ENCODE assay signal across 18 cellular contexts in the genomic region with DNA sequence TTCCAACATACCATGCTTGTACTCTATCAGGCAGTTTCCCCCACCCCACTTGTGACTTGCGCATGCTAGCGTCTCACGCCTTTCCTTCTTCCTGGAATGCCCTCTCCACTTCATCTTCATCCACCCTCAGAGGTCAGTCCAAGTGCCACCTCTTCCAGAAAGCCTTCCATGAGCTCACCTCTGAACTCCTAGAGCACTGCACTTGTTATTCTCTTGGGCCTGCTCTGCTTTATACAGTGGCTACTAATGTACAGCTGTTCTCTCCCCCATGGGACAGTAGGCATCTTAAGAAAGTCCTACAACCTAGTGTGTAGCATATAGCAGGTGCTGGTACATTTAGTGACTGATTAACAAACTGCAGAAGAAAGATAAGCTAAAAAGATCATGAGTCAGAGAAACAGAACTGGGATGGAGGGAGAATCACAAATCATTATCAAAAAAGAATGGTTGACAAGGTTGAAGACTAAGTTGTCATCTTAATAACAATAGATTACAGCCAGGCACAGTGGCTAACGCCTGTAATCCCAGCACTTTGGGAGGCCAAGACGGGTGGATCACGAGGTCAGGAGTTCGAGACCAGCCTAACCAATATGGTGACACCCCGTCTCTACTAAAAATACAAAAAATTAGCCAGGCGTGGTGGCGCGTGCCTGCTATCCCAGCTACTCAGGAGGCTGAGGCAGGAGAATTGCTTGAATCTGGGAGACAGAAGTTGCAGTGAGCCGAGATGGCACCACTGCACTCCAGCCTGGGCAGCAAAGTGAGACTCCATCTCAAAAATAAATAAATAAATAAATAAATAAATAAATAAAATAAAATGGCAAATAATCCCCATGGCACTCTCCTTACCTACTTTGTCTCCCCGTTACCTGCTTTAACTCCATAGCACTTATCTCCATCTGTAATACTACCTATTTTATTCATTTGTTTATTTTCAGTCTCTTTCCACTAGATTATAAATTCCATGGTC. TPM values are rescaled to one million over a fixed set of nuclear protein-coding genes. Genes with fewer than 3 reads are reported as not detected.
DNase-seq lines count a peak whose midpoint lies in the region; ATAC-seq lines count a peak whose summit lies in the region.
"Had no signal": no experiment of that assay in that cellular context is flagged by ENCODE, and none has a peak within 500 bp of the region (broad histone marks: within the 10 kb centered on the region; RNA-seq: fewer than 3 reads in every experiment).

No MANE protein-coding gene starts in this region.

- intact Hi-C loops in Right ventricle myocardium inferior (cut with DNase I): no loop called here

- H3K27me3 ChIP-seq in Karpas-422 (ENCODE audit: low read length): no peaks in the 10 kb centered on the region
- H3K27me3 ChIP-seq: spleen had no signal

- no peaks in the 10 kb centered on the region for H3K36me3 ChIP-seq in Karpas-422 (ENCODE audit: insufficient read depth, low read length)
- H3K36me3 ChIP-seq: prostate gland, spleen had no signal

- H3K9me2 ChIP-seq in Karpas-422 (replicated peaks; ENCODE audit: insufficient read depth, low read length): no peaks in the 10 kb centered on the region

- H3K4me1 ChIP-seq in Karpas-422 (ENCODE audit: low read length): peaks cover 19% of the 10 kb centered on the region
- H3K4me1 ChIP-seq: prostate gland, spleen had no signal

- ATAC-seq in GM18502 (IDR thresholded peaks at IDR 0.05; ENCODE audit: poor library complexity, unreplicated experiment) (peak; percentile 50), GM21381 (IDR thresholded peaks at IDR 0.05; ENCODE audit: unreplicated experiment) (peak; percentile 73), HG02981 (IDR thresholded peaks at IDR 0.05; ENCODE audit: unreplicated experiment) (peak; percentile 92), Right ventricle myocardium inferior (no peak)
- ATAC-seq: activated T-cell treated with anti-CD3 and anti-CD28 coated beads, Interleukin-2, amount 50 U/mL, for 4 hours; left ventricle myocardium superior; natural killer cell had no signal

- H3K9me3 ChIP-seq in Karpas-422 (ENCODE audit: low read length): no peaks in the 10 kb centered on the region
- H3K9me3 ChIP-seq: prostate gland, spleen had no signal

- no peak overlapping the region for H3K9ac ChIP-seq in Karpas-422 (ENCODE audit: low read length)

- no peaks in the 10 kb centered on the region for H4K20me1 ChIP-seq in Karpas-422 (ENCODE audit: insufficient read depth, low read depth, low read length)

- no peak overlapping the region for H3K27ac ChIP-seq in Karpas-422 (ENCODE audit: low read length)
- H3K27ac ChIP-seq: prostate gland, spleen had no signal

- peak overlapping the region; percentile 49 for H3K4me2 ChIP-seq in Karpas-422 (ENCODE audit: low read depth, low read length, poor library complexity, severe bottlenecking)

- H2AFZ ChIP-seq in Karpas-422 (ENCODE audit: low read length): no peak overlapping the region

- no peak overlapping the region for H3K4me3 ChIP-seq in Karpas-422 (ENCODE audit: low read length)
- H3K4me3 ChIP-seq: prostate gland, spleen had no signal

- DNase-seq in Karpas-422 (no peak), Right ventricle myocardium inferior (ENCODE audit: missing footprints) (no peak), inferior parietal cortex (ENCODE audit: extremely low spot score) (no peak), NCI-H1436 treated with DMSO at 0.1 percent for 48 hours (lab: John Stamatoyannopoulos, UW) (no peak), T-helper 1 cell (no peak)
- DNase-seq: activated T-cell treated with anti-CD3 and anti-CD28 coated beads, Interleukin-2, amount 50 U/mL, for 4 hours; effector memory CD4-positive, alpha-beta T cell; KBM-7; left ventricle myocardium superior; natural killer cell; NCI-H1417; spleen; T1000 had no signal

- no peaks in the 10 kb centered on the region for H3K79me2 ChIP-seq in Karpas-422 (ENCODE audit: low read length)

RNA-seq across cellular contexts. Expression of a gene that starts 16.3 kb away (rescaled TPM):
- not detected in 2 replicates for total RNA-seq in Karpas-422 (2014; rRNA removed; shearing (Covaris generic); ENCODE audit: low replicate concordance)
- 1.1 TPM for total RNA-seq in Right ventricle myocardium inferior
- total RNA-seq: natural killer cell had no signal

RNA-seq across cellular contexts. Expression of a gene that starts 17.7 kb away (rescaled TPM):
- total RNA-seq in Karpas-422 (2014; rRNA removed; shearing (Covaris generic); ENCODE audit: low replicate concordance): not detected in 2 replicates
- total RNA-seq in Right ventricle myocardium inferior: not detected
- total RNA-seq: activated T-cell treated with anti-CD3 and anti-CD28 coated beads, Interleukin-2, amount 50 U/mL, for 4 hours; bronchial epithelial cell; left ventricle myocardium superior; natural killer cell; prostate gland; spleen had no signal

RNA-seq across cellular contexts. Expression of a gene that starts 26.2 kb away (rescaled TPM):
- total RNA-seq in Karpas-422 (2014; rRNA removed; shearing (Covaris generic); ENCODE audit: low replicate concordance): 10.4 and 12.7 TPM in 2 replicates
- total RNA-seq in Right ventricle myocardium inferior: 22.6 TPM

RNA-seq across cellular contexts. Expression of a gene that starts 39.6 kb away (rescaled TPM):
- total RNA-seq in Karpas-422 (2014; rRNA removed; shearing (Covaris generic); ENCODE audit: low replicate concordance): 55.0 and 65.1 TPM in 2 replicates
- 129 TPM for total RNA-seq in Right ventricle myocardium inferior

RNA-seq across cellular contexts. Expression of a gene that starts 44.5 kb away (rescaled TPM):
- total RNA-seq in Karpas-422 (2014; rRNA removed; shearing (Covaris generic); ENCODE audit: low replicate concordance): 0.25 TPM in 1 of 2 replicates, not detected in the other
- 6.0 TPM for total RNA-seq in Right ventricle myocardium inferior
- total RNA-seq: activated T-cell treated with anti-CD3 and anti-CD28 coated beads, Interleukin-2, amount 50 U/mL, for 4 hours; natural killer cell had no signal
